Comparison of ENCODE assay signal across 8 cellular contexts in the genomic region with DNA sequence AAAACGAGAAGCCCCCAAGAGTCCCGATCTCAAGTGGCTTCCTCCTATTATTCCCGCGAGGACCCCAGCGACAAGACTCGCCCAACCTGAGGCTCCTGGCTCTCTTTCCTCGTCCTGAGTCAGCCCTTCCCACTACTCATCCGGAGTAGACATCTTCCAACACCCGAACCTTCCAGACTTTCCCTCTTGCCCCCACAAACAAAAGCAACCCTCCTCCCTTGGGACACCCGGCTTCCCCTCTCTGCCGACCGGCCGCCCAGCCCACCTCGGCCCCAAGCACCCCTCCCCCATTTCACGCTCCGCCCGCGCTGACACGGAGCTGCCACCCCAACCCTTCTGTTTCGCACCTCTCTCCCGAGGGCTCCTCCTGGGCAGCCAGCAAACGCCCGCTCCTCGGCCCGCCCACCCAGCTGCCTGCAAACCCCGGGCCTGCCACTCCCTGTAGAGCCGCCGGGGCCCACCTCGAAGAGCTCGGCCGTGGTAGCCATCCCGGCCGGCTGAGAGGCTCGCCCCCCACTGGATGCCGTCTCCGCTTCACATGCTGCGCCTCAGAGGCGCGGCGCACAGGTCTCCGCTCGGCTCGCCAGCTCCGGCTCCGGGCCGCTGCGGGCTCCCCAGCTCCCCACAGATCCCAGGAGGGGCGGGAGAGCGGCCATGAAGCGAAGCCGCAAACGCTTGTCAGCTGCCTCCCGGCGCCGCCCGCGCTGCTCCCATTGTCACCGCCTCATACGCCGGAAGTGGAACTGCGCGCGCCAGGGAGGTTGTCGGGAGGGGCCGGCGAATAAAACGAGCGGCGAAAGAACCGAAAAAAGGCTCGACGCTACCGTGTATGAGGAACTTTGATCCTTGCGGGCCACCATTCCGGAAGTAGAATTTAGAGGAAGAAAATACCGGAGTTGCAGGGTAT. TPM values are rescaled to one million over a fixed set of nuclear protein-coding genes. Genes with fewer than 3 reads are reported as not detected.
DNase-seq lines count a peak whose midpoint lies in the region; ATAC-seq and TF ChIP-seq lines count a peak whose summit lies in the region.

A gene with protein sequence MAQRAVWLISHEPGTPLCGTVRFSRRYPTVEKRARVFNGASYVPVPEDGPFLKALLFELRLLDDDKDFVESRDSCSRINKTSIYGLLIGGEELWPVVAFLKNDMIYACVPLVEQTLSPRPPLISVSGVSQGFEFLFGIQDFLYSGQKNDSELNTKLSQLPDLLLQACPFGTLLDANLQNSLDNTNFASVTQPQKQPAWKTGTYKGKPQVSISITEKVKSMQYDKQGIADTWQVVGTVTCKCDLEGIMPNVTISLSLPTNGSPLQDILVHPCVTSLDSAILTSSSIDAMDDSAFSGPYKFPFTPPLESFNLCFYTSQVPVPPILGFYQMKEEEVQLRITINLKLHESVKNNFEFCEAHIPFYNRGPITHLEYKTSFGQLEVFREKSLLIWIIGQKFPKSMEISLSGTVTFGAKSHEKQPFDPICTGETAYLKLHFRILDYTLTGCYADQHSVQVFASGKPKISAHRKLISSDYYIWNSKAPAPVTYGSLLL (plus strand): TSS at position 811 of the 907 bp plus-strand sequence. CDS start 344 bp downstream, outside the sequence.
A gene with protein sequence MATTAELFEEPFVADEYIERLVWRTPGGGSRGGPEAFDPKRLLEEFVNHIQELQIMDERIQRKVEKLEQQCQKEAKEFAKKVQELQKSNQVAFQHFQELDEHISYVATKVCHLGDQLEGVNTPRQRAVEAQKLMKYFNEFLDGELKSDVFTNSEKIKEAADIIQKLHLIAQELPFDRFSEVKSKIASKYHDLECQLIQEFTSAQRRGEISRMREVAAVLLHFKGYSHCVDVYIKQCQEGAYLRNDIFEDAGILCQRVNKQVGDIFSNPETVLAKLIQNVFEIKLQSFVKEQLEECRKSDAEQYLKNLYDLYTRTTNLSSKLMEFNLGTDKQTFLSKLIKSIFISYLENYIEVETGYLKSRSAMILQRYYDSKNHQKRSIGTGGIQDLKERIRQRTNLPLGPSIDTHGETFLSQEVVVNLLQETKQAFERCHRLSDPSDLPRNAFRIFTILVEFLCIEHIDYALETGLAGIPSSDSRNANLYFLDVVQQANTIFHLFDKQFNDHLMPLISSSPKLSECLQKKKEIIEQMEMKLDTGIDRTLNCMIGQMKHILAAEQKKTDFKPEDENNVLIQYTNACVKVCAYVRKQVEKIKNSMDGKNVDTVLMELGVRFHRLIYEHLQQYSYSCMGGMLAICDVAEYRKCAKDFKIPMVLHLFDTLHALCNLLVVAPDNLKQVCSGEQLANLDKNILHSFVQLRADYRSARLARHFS (minus strand): TSS at position 745 of the 907 bp plus-strand sequence. CDS start 257 bp downstream, at position 488.

- TF ChIP-seq CTCF in AG04450 (IDR thresholded peaks at IDR 0.05; ENCODE audit: low read depth, low read length): no peak
- peak; percentile 2; the same call in 1 of the 2 replicates for TF ChIP-seq CTCF in WERI-Rb-1 (IDR thresholded peaks at IDR 0.05; ENCODE audit: low read depth, low read length)
- TF ChIP-seq CTCF in mammary epithelial cell (conservative IDR thresholded peaks at IDR 0.05 in 1 of 2, IDR thresholded peaks at IDR 0.05 in 1 of 2; ENCODE audit: extremely low read depth in 1 of 2, insufficient read depth in 1 of 2, low read depth in 1 of 2, low read length in 2 of 2): no peak

- CTCF ChIA-PET in AG04450 (lab: Charles Lee) (interaction anchor here (0.6 to 1.7 kb wide), 3 partner anchors 25 to 378 kb away, joined by 5 to 6 read pairs (median 5); no protein-coding TSS in a partner anchor), mammary epithelial cell (lab: Charles Lee; ENCODE audit: low non-redundant PET) (no interaction called here)

- H4K20me1 ChIP-seq in mammary epithelial cell (ENCODE audit: insufficient read depth, low read length): no peaks in the 10 kb centered on the region

- H3K4me1 ChIP-seq in mammary epithelial cell (ENCODE audit: insufficient read depth, low read length) (peaks cover 14% of the 10 kb centered on the region), skeletal muscle tissue (ENCODE audit: control insufficient read depth in 3 of 3, insufficient read depth in 3 of 3, low read length in 3 of 3) (peaks cover 14 to 22% (median 14%) of the 10 kb centered on the region in 3 donors)

- peak within 1 kb of the TSS; percentile 87 for H2AFZ ChIP-seq in mammary epithelial cell (ENCODE audit: low read depth, low read length)

- H3K9ac ChIP-seq in mammary epithelial cell (ENCODE audit: insufficient read depth, low read length) (peak within 1 kb of the TSS; percentile 93), skeletal muscle tissue (ENCODE audit: low read depth in 1 of 3, low read length in 3 of 3) (peak within 1 kb of the TSS; percentile 75 to 94 (median 89))

- H3K36me3 ChIP-seq in WERI-Rb-1 (peaks cover 14% of the 10 kb centered on the region), mammary epithelial cell (ENCODE audit: insufficient read depth, low read length) (peaks cover 5% of the 10 kb centered on the region), skeletal muscle tissue (ENCODE audit: control insufficient read depth in 3 of 3, insufficient read depth in 3 of 3, low read length in 3 of 3) (no peaks in the 10 kb centered on the region)

- ATAC-seq in GM18873 (IDR thresholded peaks at IDR 0.05; ENCODE audit: low FRiP score, unreplicated experiment): peak; percentile 79
- ATAC-seq in HG03139 (IDR thresholded peaks at IDR 0.05; ENCODE audit: unreplicated experiment): peak; percentile 83

- DNase-seq in AG04450 (ENCODE audit: low read depth, low spot score) (peak; percentile 66), NCI-H2227 (lab: John Stamatoyannopoulos, UW; ENCODE audit: unreplicated experiment) (peak; percentile 96), WERI-Rb-1 (peak; percentile 95), mammary epithelial cell (peak; percentile 93)

- H3K9me3 ChIP-seq in AG04450 (ENCODE audit: control insufficient read depth, insufficient read depth, low read length) (no peaks in the 10 kb centered on the region), WERI-Rb-1 (ENCODE audit: severe bottlenecking) (no peaks in the 10 kb centered on the region), mammary epithelial cell (replicated peaks; ENCODE audit: insufficient read depth, low read length) (no peaks in the 10 kb centered on the region), iPS-18c (ENCODE audit: control insufficient read depth, insufficient read depth, low read length) (no peaks in the 10 kb centered on the region), skeletal muscle tissue (ENCODE audit: control insufficient read depth in 3 of 3, low read length in 3 of 3) (no peaks in the 10 kb centered on the region)

- H3K4me3 ChIP-seq in AG04450 (ENCODE audit: low read depth, low read length): peak within 1 kb of the TSS; percentile 67
- H3K4me3 ChIP-seq in WERI-Rb-1 (ENCODE audit: low read depth, low read length): peak within 1 kb of the TSS; percentile 61
- H3K4me3 ChIP-seq in mammary epithelial cell (replicated peaks in 1 of 3; ENCODE audit: insufficient read depth in 1 of 3, low read depth in 2 of 3, low read length in 3 of 3): peak within 1 kb of the TSS; percentile 52 to 97 (median 81)
- peak within 1 kb of the TSS; percentile 78 for H3K4me3 ChIP-seq in iPS-18c (ENCODE audit: insufficient read depth, low read depth, low read length)
- peak within 1 kb of the TSS; percentile 83 to 100 (median 91) for H3K4me3 ChIP-seq in skeletal muscle tissue (ENCODE audit: low read length in 3 of 3)

- peak within 1 kb of the TSS; percentile 90 for H3K4me2 ChIP-seq in mammary epithelial cell (ENCODE audit: insufficient read depth, low read depth, low read length)

- H3K27me3 ChIP-seq in AG04450 (ENCODE audit: control insufficient read depth, insufficient read depth, low read length) (no peaks in the 10 kb centered on the region), WERI-Rb-1 (ENCODE audit: insufficient read depth, low read depth, severe bottlenecking) (no peaks in the 10 kb centered on the region), mammary epithelial cell (ENCODE audit: insufficient read depth, low read length) (no peaks in the 10 kb centered on the region), skeletal muscle tissue (ENCODE audit: control insufficient read depth in 3 of 3, insufficient read depth in 3 of 3, low read length in 3 of 3) (no peaks in the 10 kb centered on the region)

- in situ Hi-C loops in mammary epithelial cell (cut with MboI; ENCODE audit: low sequenced_read_pairs in 2 of 2): no loop called here

- peaks cover 93% of the 10 kb centered on the region for H3K79me2 ChIP-seq in mammary epithelial cell (ENCODE audit: insufficient read depth, low read length)

- H3K27ac ChIP-seq in AG04450 (ENCODE audit: low read depth, low read length) (peak within 1 kb of the TSS; percentile 88), WERI-Rb-1 (peak within 1 kb of the TSS; percentile 99), mammary epithelial cell (ENCODE audit: insufficient read depth, low read depth, low read length) (peak within 1 kb of the TSS; percentile 62), skeletal muscle tissue (ENCODE audit: low read depth, low read length) (peak within 1 kb of the TSS; percentile 91)

- WGBS in mammary epithelial cell (ENCODE audit: low coverage, missing lambda C conversion rate): 3% methylated on average over 23 of the region's 76 CpGs

- intact Hi-C loops in mammary epithelial cell (cut with micrococcal nuclease): loop anchor here (5.0 kb wide), 1 partner anchor 124 kb away; a partner anchor contains a TSS

- POLR2A ChIA-PET in AG04450 (lab: Yijun Ruan, JAX): interaction anchor here (0.5 to 1.1 kb wide), 4 partner anchors 13 to 1166 kb away, joined by 3 to 6 read pairs (median 4); a partner anchor contains a TSS

- no TSS peak for BruUV-seq in mammary epithelial cell (replicated peaks; lab: Mats Ljungman, UMichigan)

- dilution Hi-C loops in mammary epithelial cell (cut with HindIII; ENCODE audit: low sequenced_read_pairs): no loop called here

RNA-seq across cellular contexts. Expression of the first gene that starts in this region (rescaled TPM):
- polyA plus RNA-seq in AG04450 (2011; rRNA removed) (30.6 and 38.5 TPM in 2 replicates), mammary epithelial cell (21.5 TPM)
- 23.9 and 31.3 TPM in 2 replicates for polyA minus RNA-seq in AG04450 (2011; rRNA and poly(A)+ RNA removed)
- total RNA-seq in mammary epithelial cell (10 to 100 TPM; 33.7 to 35.6 TPM), skeletal muscle tissue (15.1 TPM)
- 70.5 TPM for polyA minus RNA-seq in mammary epithelial cell

RNA-seq across cellular contexts. Expression of the second gene that starts in this region (rescaled TPM):
- 46.7 and 71.6 TPM in 2 replicates for polyA plus RNA-seq in AG04450 (2011; rRNA removed)
- 24.0 and 37.6 TPM in 2 replicates for polyA minus RNA-seq in AG04450 (2011; rRNA and poly(A)+ RNA removed)
- total RNA-seq in mammary epithelial cell: 10 to 100 TPM; 67.0 to 78.8 TPM
- polyA plus RNA-seq in mammary epithelial cell: 24.1 TPM
- polyA minus RNA-seq in mammary epithelial cell: 27.3 TPM
- total RNA-seq in skeletal muscle tissue: 27.1 TPM

Comparison
In these comparisons a context has a peak if more than half of its experiments do, and no peak if none do; other contexts are left out.
1. Peak in every context shown above with its lines: DNase-seq, ATAC-seq, H3K4me3 ChIP-seq and H3K27ac ChIP-seq.